ENCODE assay signal across 6 cellular contexts in genomic region chr7:14585232-14585631, GRCh38.
"Had no signal": no experiment of that assay in that cellular context is flagged by ENCODE, and none has a peak within 500 bp of the region (broad histone marks: within the 10 kb centered on the region; RNA-seq: fewer than 3 reads in every experiment).

No MANE protein-coding gene starts in this region.

- H3K4me3 ChIP-seq: GM23248 had no signal

- H3K9ac ChIP-seq: GM23248 had no signal

- H2AFZ ChIP-seq: GM23248 had no signal

- H3K27ac ChIP-seq: GM23248 had no signal

- FAIRE-seq: HTR-8/SVneo had no signal

- DNase-seq: GM23248, GOT3, H9, HCEC 1CT, KG1 had no signal
